In the genomic region with DNA sequence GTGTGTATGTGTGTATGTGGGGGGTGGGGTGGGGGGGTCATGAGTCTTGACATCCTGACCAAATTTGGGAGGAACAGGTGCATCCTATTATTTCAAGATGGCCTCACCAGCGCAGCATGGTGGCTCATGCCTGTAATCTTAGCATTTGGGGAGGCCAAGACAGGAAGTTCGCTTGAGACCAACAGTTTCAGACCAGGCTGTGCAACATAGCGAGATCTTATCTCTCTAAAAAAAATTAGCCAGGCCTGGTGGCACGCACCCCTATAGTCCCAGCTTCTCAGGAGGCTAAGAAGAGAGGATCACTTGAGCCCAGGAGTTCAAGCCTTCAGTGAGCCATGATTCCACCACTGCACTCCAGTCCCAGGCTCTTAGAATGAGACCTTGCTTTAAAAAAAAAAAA, we compare ENCODE assay signal across 27 cellular contexts.
"Had no signal": no experiment of that assay in that cellular context is flagged by ENCODE, and none has a peak within 500 bp of the region (broad histone marks: within the 10 kb centered on the region; RNA-seq: fewer than 3 reads in every experiment).

No MANE protein-coding gene starts in this region.

- DNase-seq: dorsolateral prefrontal cortex; effector CD4-positive, alpha-beta T cell; foreskin fibroblast; gastrocnemius medialis; head of caudate nucleus; kidney; mucosa of descending colon; naive thymus-derived CD4-positive, alpha-beta T cell; nucleus accumbens; right cardiac atrium; sigmoid colon; stimulated activated CD4-positive, alpha-beta T cell treated with anti-CD3 and anti-CD28 coated beads, Interleukin-2, amount 100 ng/mL, for 24 hours; stimulated activated CD4-positive, alpha-beta T cell treated with anti-CD3 and anti-CD28 coated beads, Interleukin-4, amount 100 ng/mL, for 4 hours; stimulated activated naive CD8-positive, alpha-beta T cell treated with anti-CD3 and anti-CD28 coated beads, Interleukin-15, Interleukin-2, amounts not matched to agents 100 U/mL and 50 U/mL, for 24 hours; upper lobe of left lung had no signal

- H3K9ac ChIP-seq: neural progenitor cell had no signal

- ATAC-seq: esophagus mucosa; gastrocnemius medialis; left lobe of liver; mucosa of descending colon; naive thymus-derived CD4-positive, alpha-beta T cell; right cardiac atrium; stimulated activated memory B cell treated with anti-CD40 and anti-IgM and Interleukin-4, amounts not matched to agents 10 μg/mL and 1 μg/mL and 100 μg/mL, for 72 hours; stimulated activated naive CD8-positive, alpha-beta T cell treated with anti-CD3 and anti-CD28 coated beads, Interleukin-15, Interleukin-2, amounts not matched to agents 100 U/mL and 50 U/mL, for 24 hours had no signal

- H3K4me1 ChIP-seq: gastrocnemius medialis, prostate gland, sigmoid colon had no signal

- H3K9me3 ChIP-seq: gastrocnemius medialis, mucosa of descending colon, prostate gland, thoracic aorta, tibial nerve, upper lobe of left lung had no signal

- H3K4me1 Mint-ChIP-seq: memory B cell; naive thymus-derived CD4-positive, alpha-beta T cell had no signal

- H3K27me3 ChIP-seq: neural progenitor cell, tibial nerve, upper lobe of left lung had no signal

- H3K4me2 ChIP-seq: neural progenitor cell had no signal

- H3K36me3 Mint-ChIP-seq: memory B cell, neural progenitor cell had no signal

- H3K36me3 ChIP-seq: gastrocnemius medialis, neural progenitor cell, prostate gland, sigmoid colon, thoracic aorta, tibial nerve, upper lobe of left lung had no signal

- H3K27ac Mint-ChIP-seq: memory B cell; mesothelial cell of epicardium; naive thymus-derived CD4-positive, alpha-beta T cell; neural progenitor cell; stimulated activated memory B cell treated with anti-CD40 and anti-IgM and Interleukin-4, amounts not matched to agents 10 μg/mL and 1 μg/mL and 100 μg/mL, for 72 hours had no signal

- H3K4me3 ChIP-seq: dorsolateral prefrontal cortex, gastrocnemius medialis, lung, mucosa of descending colon, neural progenitor cell, prostate gland, sigmoid colon, thoracic aorta, tibial nerve, upper lobe of left lung had no signal

- H3K4me3 Mint-ChIP-seq: memory B cell; mesothelial cell of epicardium; naive thymus-derived CD4-positive, alpha-beta T cell; nephron; neural progenitor cell; stimulated activated memory B cell treated with anti-CD40 and anti-IgM and Interleukin-4, amounts not matched to agents 10 μg/mL and 1 μg/mL and 100 μg/mL, for 72 hours had no signal

- H3K27ac ChIP-seq: dorsolateral prefrontal cortex, epithelial cell of prostate, gastrocnemius medialis, neural progenitor cell, prostate gland, sigmoid colon, thoracic aorta, tibial nerve, upper lobe of left lung had no signal
